Comparison of ENCODE assay signal across 1 cellular context in the genomic region with DNA sequence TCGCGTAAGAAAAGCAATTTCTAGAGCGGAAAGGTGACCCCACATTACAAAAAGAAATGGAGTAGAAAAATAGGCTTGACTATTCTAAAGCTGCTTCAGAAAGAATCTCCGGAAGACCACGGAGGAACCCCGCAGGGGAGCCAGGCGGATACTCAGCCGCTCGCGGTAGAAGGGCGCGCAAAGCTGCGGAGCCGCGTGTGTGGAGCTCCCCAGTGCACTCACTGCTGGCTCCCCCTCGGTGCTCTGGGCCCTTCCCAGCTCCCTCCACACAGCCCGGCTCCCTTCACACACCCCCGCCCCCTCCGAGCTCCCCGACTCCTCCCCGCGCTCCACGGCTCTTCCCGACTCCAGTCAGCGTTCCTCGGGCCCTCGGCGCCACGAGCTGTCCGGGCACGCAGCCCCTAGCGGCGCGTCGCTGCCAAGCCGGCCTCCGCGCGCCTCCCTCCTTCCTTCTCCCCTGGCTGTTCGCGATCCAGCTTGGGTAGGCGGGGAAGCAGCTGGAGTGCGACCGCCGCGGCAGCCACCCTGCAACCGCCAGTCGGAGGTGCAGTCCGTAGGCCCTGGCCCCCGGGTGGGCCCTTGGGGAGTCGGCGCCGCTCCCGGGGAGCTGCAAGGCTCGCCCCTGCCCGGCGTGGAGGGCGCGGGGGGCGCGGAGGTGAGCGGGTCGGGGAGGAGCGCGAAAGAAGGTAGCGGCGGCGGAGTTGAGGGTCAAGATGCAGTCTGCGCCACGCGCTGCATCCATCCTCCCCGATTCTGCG.
A peak's percentile ranks its signal among the peaks of the same experiment; 100 is the strongest.
TF ChIP-seq lines count a peak whose summit lies in the region.

TSS of gene STEAP2 (plus strand) at position 350 of the 758 bp plus-strand sequence. CDS start 13,343 bp downstream, outside the sequence.

TF ChIP-seq in GM12878, 131 proteins besides CTCF, POLR2A, EP300 and RAD21 (continued from another document):
- TF ChIP-seq, protein P1, sequence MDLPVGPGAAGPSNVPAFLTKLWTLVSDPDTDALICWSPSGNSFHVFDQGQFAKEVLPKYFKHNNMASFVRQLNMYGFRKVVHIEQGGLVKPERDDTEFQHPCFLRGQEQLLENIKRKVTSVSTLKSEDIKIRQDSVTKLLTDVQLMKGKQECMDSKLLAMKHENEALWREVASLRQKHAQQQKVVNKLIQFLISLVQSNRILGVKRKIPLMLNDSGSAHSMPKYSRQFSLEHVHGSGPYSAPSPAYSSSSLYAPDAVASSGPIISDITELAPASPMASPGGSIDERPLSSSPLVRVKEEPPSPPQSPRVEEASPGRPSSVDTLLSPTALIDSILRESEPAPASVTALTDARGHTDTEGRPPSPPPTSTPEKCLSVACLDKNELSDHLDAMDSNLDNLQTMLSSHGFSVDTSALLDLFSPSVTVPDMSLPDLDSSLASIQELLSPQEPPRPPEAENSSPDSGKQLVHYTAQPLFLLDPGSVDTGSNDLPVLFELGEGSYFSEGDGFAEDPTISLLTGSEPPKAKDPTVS (IDR thresholded peaks at IDR 0.05; ENCODE audit: low read depth, low read length) = no peak
- TF ChIP-seq, protein P2, sequence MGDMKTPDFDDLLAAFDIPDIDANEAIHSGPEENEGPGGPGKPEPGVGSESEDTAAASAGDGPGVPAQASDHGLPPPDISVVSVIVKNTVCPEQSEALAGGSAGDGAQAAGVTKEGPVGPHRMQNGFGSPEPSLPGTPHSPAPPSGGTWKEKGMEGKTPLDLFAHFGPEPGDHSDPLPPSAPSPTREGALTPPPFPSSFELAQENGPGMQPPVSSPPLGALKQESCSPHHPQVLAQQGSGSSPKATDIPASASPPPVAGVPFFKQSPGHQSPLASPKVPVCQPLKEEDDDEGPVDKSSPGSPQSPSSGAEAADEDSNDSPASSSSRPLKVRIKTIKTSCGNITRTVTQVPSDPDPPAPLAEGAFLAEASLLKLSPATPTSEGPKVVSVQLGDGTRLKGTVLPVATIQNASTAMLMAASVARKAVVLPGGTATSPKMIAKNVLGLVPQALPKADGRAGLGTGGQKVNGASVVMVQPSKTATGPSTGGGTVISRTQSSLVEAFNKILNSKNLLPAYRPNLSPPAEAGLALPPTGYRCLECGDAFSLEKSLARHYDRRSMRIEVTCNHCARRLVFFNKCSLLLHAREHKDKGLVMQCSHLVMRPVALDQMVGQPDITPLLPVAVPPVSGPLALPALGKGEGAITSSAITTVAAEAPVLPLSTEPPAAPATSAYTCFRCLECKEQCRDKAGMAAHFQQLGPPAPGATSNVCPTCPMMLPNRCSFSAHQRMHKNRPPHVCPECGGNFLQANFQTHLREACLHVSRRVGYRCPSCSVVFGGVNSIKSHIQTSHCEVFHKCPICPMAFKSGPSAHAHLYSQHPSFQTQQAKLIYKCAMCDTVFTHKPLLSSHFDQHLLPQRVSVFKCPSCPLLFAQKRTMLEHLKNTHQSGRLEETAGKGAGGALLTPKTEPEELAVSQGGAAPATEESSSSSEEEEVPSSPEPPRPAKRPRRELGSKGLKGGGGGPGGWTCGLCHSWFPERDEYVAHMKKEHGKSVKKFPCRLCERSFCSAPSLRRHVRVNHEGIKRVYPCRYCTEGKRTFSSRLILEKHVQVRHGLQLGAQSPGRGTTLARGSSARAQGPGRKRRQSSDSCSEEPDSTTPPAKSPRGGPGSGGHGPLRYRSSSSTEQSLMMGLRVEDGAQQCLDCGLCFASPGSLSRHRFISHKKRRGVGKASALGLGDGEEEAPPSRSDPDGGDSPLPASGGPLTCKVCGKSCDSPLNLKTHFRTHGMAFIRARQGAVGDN (IDR thresholded peaks at IDR 0.05) = peak; percentile 90
- peak; percentile 90 to 94 for TF ChIP-seq IKZF2 (IDR thresholded peaks at IDR 0.05)
- TF ChIP-seq JUND (IDR thresholded peaks at IDR 0.05; ENCODE audit: low read depth, low read length) = no peak
- TF ChIP-seq PKNOX1 (IDR thresholded peaks at IDR 0.05) = no peak
- TF ChIP-seq YY1 (IDR thresholded peaks at IDR 0.05; ENCODE audit: low read depth, low read length) = no peak
- TF ChIP-seq, protein P3, sequence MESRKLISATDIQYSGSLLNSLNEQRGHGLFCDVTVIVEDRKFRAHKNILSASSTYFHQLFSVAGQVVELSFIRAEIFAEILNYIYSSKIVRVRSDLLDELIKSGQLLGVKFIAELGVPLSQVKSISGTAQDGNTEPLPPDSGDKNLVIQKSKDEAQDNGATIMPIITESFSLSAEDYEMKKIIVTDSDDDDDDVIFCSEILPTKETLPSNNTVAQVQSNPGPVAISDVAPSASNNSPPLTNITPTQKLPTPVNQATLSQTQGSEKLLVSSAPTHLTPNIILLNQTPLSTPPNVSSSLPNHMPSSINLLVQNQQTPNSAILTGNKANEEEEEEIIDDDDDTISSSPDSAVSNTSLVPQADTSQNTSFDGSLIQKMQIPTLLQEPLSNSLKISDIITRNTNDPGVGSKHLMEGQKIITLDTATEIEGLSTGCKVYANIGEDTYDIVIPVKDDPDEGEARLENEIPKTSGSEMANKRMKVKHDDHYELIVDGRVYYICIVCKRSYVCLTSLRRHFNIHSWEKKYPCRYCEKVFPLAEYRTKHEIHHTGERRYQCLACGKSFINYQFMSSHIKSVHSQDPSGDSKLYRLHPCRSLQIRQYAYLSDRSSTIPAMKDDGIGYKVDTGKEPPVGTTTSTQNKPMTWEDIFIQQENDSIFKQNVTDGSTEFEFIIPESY (IDR thresholded peaks at IDR 0.05) = 0 out of 2 replicates have a peak, but pooled peaks have one; percentile 15
- TF ChIP-seq RFX5 (IDR thresholded peaks at IDR 0.05; ENCODE audit: low read depth, low read length) = no peak
- TF ChIP-seq, protein P4, sequence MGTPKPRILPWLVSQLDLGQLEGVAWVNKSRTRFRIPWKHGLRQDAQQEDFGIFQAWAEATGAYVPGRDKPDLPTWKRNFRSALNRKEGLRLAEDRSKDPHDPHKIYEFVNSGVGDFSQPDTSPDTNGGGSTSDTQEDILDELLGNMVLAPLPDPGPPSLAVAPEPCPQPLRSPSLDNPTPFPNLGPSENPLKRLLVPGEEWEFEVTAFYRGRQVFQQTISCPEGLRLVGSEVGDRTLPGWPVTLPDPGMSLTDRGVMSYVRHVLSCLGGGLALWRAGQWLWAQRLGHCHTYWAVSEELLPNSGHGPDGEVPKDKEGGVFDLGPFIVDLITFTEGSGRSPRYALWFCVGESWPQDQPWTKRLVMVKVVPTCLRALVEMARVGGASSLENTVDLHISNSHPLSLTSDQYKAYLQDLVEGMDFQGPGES (IDR thresholded peaks at IDR 0.05) = no peak
- TF ChIP-seq SRF (IDR thresholded peaks at IDR 0.05; ENCODE audit: low read depth in 2 of 2, low read length in 2 of 2) = no peak
- peak; percentile 95 for TF ChIP-seq GATAD2B (conservative IDR thresholded peaks at IDR 0.05; ENCODE audit: low read depth)
- TF ChIP-seq, protein P5, sequence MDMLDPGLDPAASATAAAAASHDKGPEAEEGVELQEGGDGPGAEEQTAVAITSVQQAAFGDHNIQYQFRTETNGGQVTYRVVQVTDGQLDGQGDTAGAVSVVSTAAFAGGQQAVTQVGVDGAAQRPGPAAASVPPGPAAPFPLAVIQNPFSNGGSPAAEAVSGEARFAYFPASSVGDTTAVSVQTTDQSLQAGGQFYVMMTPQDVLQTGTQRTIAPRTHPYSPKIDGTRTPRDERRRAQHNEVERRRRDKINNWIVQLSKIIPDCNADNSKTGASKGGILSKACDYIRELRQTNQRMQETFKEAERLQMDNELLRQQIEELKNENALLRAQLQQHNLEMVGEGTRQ (IDR thresholded peaks at IDR 0.05; ENCODE audit: borderline replicate concordance, low read depth, low read length) = no peak
- TF ChIP-seq SUZ12 (IDR thresholded peaks at IDR 0.05; ENCODE audit: unreplicated experiment) = no peak
- peak; percentile 82; the same call in 1 of the 2 replicates for TF ChIP-seq SMARCA5 (IDR thresholded peaks at IDR 0.05)
- TF ChIP-seq HDAC6 (IDR thresholded peaks at IDR 0.05; ENCODE audit: unreplicated experiment) = peak; percentile 46
- TF ChIP-seq E2F8 (IDR thresholded peaks at IDR 0.05; ENCODE audit: low read depth, partially characterized antibody) = no peak
- TF ChIP-seq TCF12 (IDR thresholded peaks at IDR 0.05; ENCODE audit: low read depth, low read length) = no peak
- TF ChIP-seq CREM (IDR thresholded peaks at IDR 0.05; ENCODE audit: low read depth) = no peak
- TF ChIP-seq POLR2AphosphoS5 (IDR thresholded peaks at IDR 0.05; ENCODE audit: low read length) = no peak
- TF ChIP-seq LARP7 (IDR thresholded peaks at IDR 0.05) = peak; percentile 73
- TF ChIP-seq USF1 (IDR thresholded peaks at IDR 0.05; ENCODE audit: borderline replicate concordance, extremely low read length, insufficient read depth, low read depth, low read length) = no peak
- TF ChIP-seq PAX8 (IDR thresholded peaks at IDR 0.05) = no peak
- TF ChIP-seq RELB (IDR thresholded peaks at IDR 0.05; ENCODE audit: low read depth) = peak; percentile 71; the same call in 1 of the 2 replicates
- TF ChIP-seq ZNF24 (IDR thresholded peaks at IDR 0.05) = no peak; the same call in 1 of the 2 replicates
- TF ChIP-seq NR2F1 (conservative IDR thresholded peaks at IDR 0.05) = peak; percentile 64
- TF ChIP-seq IKZF1 (conservative IDR thresholded peaks at IDR 0.05) = peak; percentile 98
- TF ChIP-seq BHLHE40 (IDR thresholded peaks at IDR 0.05; ENCODE audit: borderline replicate concordance in 1 of 2, low read depth in 2 of 2, low read length in 1 of 2) = peak in 1 of 2 experiments; percentile 57; a peak in 1 of 4 replicates
- no peak for TF ChIP-seq FOXM1 (IDR thresholded peaks at IDR 0.05; ENCODE audit: low read depth, low read length)
- TF ChIP-seq, protein P6, sequence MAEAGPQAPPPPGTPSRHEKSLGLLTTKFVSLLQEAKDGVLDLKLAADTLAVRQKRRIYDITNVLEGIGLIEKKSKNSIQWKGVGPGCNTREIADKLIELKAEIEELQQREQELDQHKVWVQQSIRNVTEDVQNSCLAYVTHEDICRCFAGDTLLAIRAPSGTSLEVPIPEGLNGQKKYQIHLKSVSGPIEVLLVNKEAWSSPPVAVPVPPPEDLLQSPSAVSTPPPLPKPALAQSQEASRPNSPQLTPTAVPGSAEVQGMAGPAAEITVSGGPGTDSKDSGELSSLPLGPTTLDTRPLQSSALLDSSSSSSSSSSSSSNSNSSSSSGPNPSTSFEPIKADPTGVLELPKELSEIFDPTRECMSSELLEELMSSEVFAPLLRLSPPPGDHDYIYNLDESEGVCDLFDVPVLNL (IDR thresholded peaks at IDR 0.05; ENCODE audit: low read depth, low read length) = no peak
- TF ChIP-seq WRNIP1 (IDR thresholded peaks at IDR 0.05; ENCODE audit: borderline replicate concordance, low read depth, low read length) = no peak
- TF ChIP-seq DPF2 (IDR thresholded peaks at IDR 0.05) = peak; percentile 67
- no peak for TF ChIP-seq ESRRA (IDR thresholded peaks at IDR 0.05; ENCODE audit: low read length)
- TF ChIP-seq ZNF207 (IDR thresholded peaks at IDR 0.05; ENCODE audit: borderline replicate concordance) = no peak
TF ChIP-seq in GM12878: peak in this region for 15.
